Comparison of ENCODE assay signal across 9 cellular contexts in the genomic region with DNA sequence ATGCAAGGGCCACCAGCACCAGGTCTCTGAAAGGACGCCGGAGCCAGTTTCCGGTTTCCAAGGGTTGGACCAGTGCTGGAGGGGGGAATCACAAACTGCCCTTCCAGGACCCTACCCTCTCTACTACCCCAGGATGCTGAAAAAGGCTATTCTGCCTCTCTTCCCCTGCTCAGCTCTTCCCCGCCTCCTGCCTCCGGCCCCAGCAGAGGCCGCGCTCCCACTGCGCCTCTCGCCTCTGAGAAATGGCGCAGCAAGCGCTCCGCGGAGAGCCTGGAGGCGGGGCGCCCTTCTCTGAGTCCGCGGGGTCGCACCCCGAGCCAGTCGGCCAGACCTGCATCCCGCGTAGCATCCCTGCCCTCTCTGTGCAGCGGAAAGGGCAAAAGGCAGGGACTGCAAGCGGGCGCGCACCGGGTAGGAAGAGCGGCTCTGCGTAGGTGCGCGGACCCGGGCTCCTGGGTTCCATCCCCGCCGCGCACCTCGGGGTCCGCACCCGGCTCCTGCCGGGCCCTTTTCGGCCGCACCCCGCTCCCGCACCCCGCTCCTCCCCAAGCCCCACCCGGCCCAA. TPM values are rescaled to one million over a fixed set of nuclear protein-coding genes. Genes with fewer than 3 reads are reported as not detected.
DNase-seq lines count a peak whose midpoint lies in the region; ATAC-seq, FAIRE-seq and TF ChIP-seq lines count a peak whose summit lies in the region.
"Had no signal": no experiment of that assay in that cellular context is flagged by ENCODE, and none has a peak within 500 bp of the region (broad histone marks: within the 10 kb centered on the region; RNA-seq: fewer than 3 reads in every experiment).

No MANE protein-coding gene starts in this region.

- H3K4ac ChIP-seq in mesenchymal stem cell (ENCODE audit: low read depth in 1 of 2, low read length in 2 of 2): no peak overlapping the region

- H3K9ac ChIP-seq in liver (ENCODE audit: low read depth in 1 of 2, low read length in 2 of 2) (no peak overlapping the region), HepG2 (ENCODE audit: insufficient read depth, low read depth, low read length) (no peak overlapping the region), mammary epithelial cell (ENCODE audit: insufficient read depth, low read length) (no peak overlapping the region), mesenchymal stem cell (ENCODE audit: low read length) (no peak overlapping the region)

- intact Hi-C loops in HepG2 (cut with micrococcal nuclease; ENCODE audit: unreplicated experiment) (loop anchor here (2.0 kb wide), 1 partner anchor 22 kb away; no protein-coding TSS in a partner anchor), mammary epithelial cell (cut with micrococcal nuclease) (loop anchor here (10.0 kb wide), 1 partner anchor 112 kb away; no protein-coding TSS in a partner anchor), uterus (cut with DNase I; ENCODE audit: low total_unique reads) (no loop called here)

- H3K27me3 ChIP-seq in liver (ENCODE audit: control insufficient read depth in 4 of 4, insufficient read depth in 4 of 4, low read length in 3 of 4) (peaks cover 0 to 3% (median 0%) of the 10 kb centered on the region in 4 donors), HepG2 (ENCODE audit: control insufficient read depth in 1 of 2, insufficient read depth in 2 of 2, low read length in 2 of 2) (peaks cover 9 to 50% of the 10 kb centered on the region in 2 experiments; a peak in 4 of 5 replicates), mammary epithelial cell (ENCODE audit: insufficient read depth, low read length) (peaks cover 8% of the 10 kb centered on the region), mesenchymal stem cell (ENCODE audit: control insufficient read depth in 1 of 2, insufficient read depth in 1 of 2, low read length in 2 of 2) (peaks cover 67 to 83% of the 10 kb centered on the region in 2 experiments), uterus (no peaks in the 10 kb centered on the region)

- BruUV-seq in HepG2 (replicated peaks; lab: Mats Ljungman, UMichigan) (no TSS peak), mammary epithelial cell (replicated peaks; lab: Mats Ljungman, UMichigan) (no TSS peak)

- no peak for TF ChIP-seq POLR2A in HepG2 (IDR thresholded peaks at IDR 0.05; ENCODE audit: insufficient read depth in 1 of 2, low read depth in 2 of 2, low read length in 2 of 2)
- no peak for TF ChIP-seq POLR2A in uterus (IDR thresholded peaks at IDR 0.05)

- H2AK5ac ChIP-seq in mesenchymal stem cell (ENCODE audit: low read length, severe bottlenecking): no peak overlapping the region

- H2AFZ ChIP-seq in HepG2 (ENCODE audit: low read length) (no peak overlapping the region), mammary epithelial cell (ENCODE audit: low read depth, low read length) (peak overlapping the region; percentile 62), mesenchymal stem cell (ENCODE audit: low read depth, low read length) (no peak overlapping the region)

- H3K14ac ChIP-seq in mesenchymal stem cell (ENCODE audit: low read length in 2 of 2): no peak overlapping the region

- TF ChIP-seq RAD21 in liver (IDR thresholded peaks at IDR 0.05): no peak
- no peak for TF ChIP-seq RAD21 in HepG2 (CRISPR knock-in tag; IDR thresholded peaks at IDR 0.05)

- H4K20me1 ChIP-seq in HepG2 (ENCODE audit: insufficient read depth, low read length): no peaks in the 10 kb centered on the region
- H4K20me1 ChIP-seq in mammary epithelial cell (ENCODE audit: insufficient read depth, low read length): no peaks in the 10 kb centered on the region

- H3K9me3 ChIP-seq in liver (ENCODE audit: control insufficient read depth in 4 of 4, low read length in 3 of 4) (no peaks in the 10 kb centered on the region), HepG2 (ENCODE audit: low read length) (no peaks in the 10 kb centered on the region), mammary epithelial cell (replicated peaks; ENCODE audit: insufficient read depth, low read length) (no peaks in the 10 kb centered on the region), mesenchymal stem cell (ENCODE audit: control insufficient read depth, low read length) (no peaks in the 10 kb centered on the region), uterus (no peaks in the 10 kb centered on the region)

- H2BK12ac ChIP-seq in mesenchymal stem cell (ENCODE audit: low read length in 2 of 2): no peak overlapping the region

- H3K79me2 ChIP-seq in HepG2 (ENCODE audit: insufficient read depth, low read length) (no peaks in the 10 kb centered on the region), mammary epithelial cell (ENCODE audit: insufficient read depth, low read length) (no peaks in the 10 kb centered on the region)

- no peak overlapping the region for H2BK120ac ChIP-seq in mesenchymal stem cell (ENCODE audit: low read depth, low read length)

- peaks cover 0 to 26% (median 12%) of the 10 kb centered on the region in 4 donors for H3K4me1 ChIP-seq in liver (ENCODE audit: control insufficient read depth in 4 of 4, insufficient read depth in 4 of 4, low read length in 3 of 4)
- no peaks in the 10 kb centered on the region for H3K4me1 ChIP-seq in HepG2 (ENCODE audit: insufficient read depth, low read length)
- peaks cover 4% of the 10 kb centered on the region for H3K4me1 ChIP-seq in mammary epithelial cell (ENCODE audit: insufficient read depth, low read length)
- H3K4me1 ChIP-seq in mesenchymal stem cell (ENCODE audit: control insufficient read depth, insufficient read depth, low read depth, low read length): peaks cover 17% of the 10 kb centered on the region
- peaks cover 0 to 10% of the 10 kb centered on the region in 2 donors for H3K4me1 ChIP-seq in uterus

- DNase-seq in HepG2 (ENCODE audit: low spot score) (no peak), mammary epithelial cell (peak; percentile 30), mesenchymal stem cell (peak; percentile 6), uterus (no peak), foreskin melanocyte (no peak), NCI-H187 (lab: John Stamatoyannopoulos, UW) (no peak)

- CTCF ChIA-PET in HepG2 (lab: Yijun Ruan, JAX; ENCODE audit: low intra/inter-chr PET ratio, low total read pairs): no interaction called here
- CTCF ChIA-PET in mammary epithelial cell (lab: Charles Lee; ENCODE audit: low non-redundant PET): no interaction called here

- POLR2A ChIA-PET in HepG2 (lab: Yijun Ruan, JAX): no interaction called here

- 4% methylated on average over 45 of the region's 45 CpGs for WGBS in liver
- WGBS in HepG2 (ENCODE audit: low lambda C conversion rate): 65% methylated on average over 17 of the region's 45 CpGs
- 27% methylated on average over 16 of the region's 45 CpGs for WGBS in mammary epithelial cell (ENCODE audit: low coverage, missing lambda C conversion rate)
- WGBS in mesenchymal stem cell: 8% methylated on average over 28 of the region's 45 CpGs

- H2BK15ac ChIP-seq in mesenchymal stem cell (ENCODE audit: low read depth, poor library complexity, severe bottlenecking): no peak overlapping the region

- H3K79me1 ChIP-seq in mesenchymal stem cell (replicated peaks; ENCODE audit: low read length, poor library complexity, severe bottlenecking): no peaks in the 10 kb centered on the region

- H3K18ac ChIP-seq in mesenchymal stem cell (ENCODE audit: low read depth in 1 of 2, low read length in 2 of 2): no peak overlapping the region

- H3K36me3 ChIP-seq in liver (ENCODE audit: control insufficient read depth in 4 of 4, insufficient read depth in 3 of 4, low read depth in 1 of 4, low read length in 3 of 4) (no peaks in the 10 kb centered on the region), HepG2 (replicated peaks in 1 of 2; ENCODE audit: control insufficient read depth in 1 of 2, insufficient read depth in 2 of 2, low read length in 2 of 2) (no peaks in the 10 kb centered on the region), mammary epithelial cell (ENCODE audit: insufficient read depth, low read length) (no peaks in the 10 kb centered on the region), mesenchymal stem cell (ENCODE audit: control insufficient read depth in 1 of 2, insufficient read depth in 2 of 2, low read depth in 1 of 2, low read length in 2 of 2) (no peaks in the 10 kb centered on the region), uterus (no peaks in the 10 kb centered on the region)

- dilution Hi-C loops in mammary epithelial cell (cut with HindIII; ENCODE audit: low sequenced_read_pairs): no loop called here

- no peak for TF ChIP-seq CTCF in liver (IDR thresholded peaks at IDR 0.05; ENCODE audit: low read depth, low read length, missing input control)
- TF ChIP-seq CTCF in HepG2 (CRISPR knock-in tag; IDR thresholded peaks at IDR 0.05): no peak
- no peak for TF ChIP-seq CTCF in mammary epithelial cell (conservative IDR thresholded peaks at IDR 0.05 in 1 of 2, IDR thresholded peaks at IDR 0.05 in 1 of 2; ENCODE audit: extremely low read depth in 1 of 2, insufficient read depth in 1 of 2, low read depth in 1 of 2, low read length in 2 of 2)
- TF ChIP-seq CTCF in uterus (IDR thresholded peaks at IDR 0.05): no peak

- ATAC-seq in HepG2 (no peak), HG02763 (IDR thresholded peaks at IDR 0.05; ENCODE audit: unreplicated experiment) (no peak)

- H4K8ac ChIP-seq in mesenchymal stem cell (ENCODE audit: low read length): no peak overlapping the region

- H4K91ac ChIP-seq in mesenchymal stem cell (ENCODE audit: low read length): no peak overlapping the region

- H3K4me3 ChIP-seq in liver (ENCODE audit: low read depth in 1 of 3, low read length in 3 of 3) (peak overlapping the region in 2 of 3 donors; percentile 43 to 54), HepG2 (replicated peaks in 1 of 3; ENCODE audit: insufficient read depth in 1 of 3, low read depth in 2 of 3, low read length in 3 of 3) (no peak overlapping the region), mammary epithelial cell (replicated peaks in 1 of 3; ENCODE audit: insufficient read depth in 1 of 3, low read depth in 2 of 3, low read length in 3 of 3) (peak overlapping the region in 2 of 3 experiments; percentile 25 to 41), mesenchymal stem cell (ENCODE audit: insufficient read depth in 1 of 2, low read depth in 1 of 2, low read length in 2 of 2) (no peak overlapping the region), uterus (peak overlapping the region; percentile 25 to 36)

- no peak for TF ChIP-seq EP300 in HepG2 (IDR thresholded peaks at IDR 0.05; ENCODE audit: low read depth in 2 of 2, low read length in 2 of 2)
- no peak for TF ChIP-seq EP300 in HepG2 (CRISPR knock-in tag; IDR thresholded peaks at IDR 0.05; ENCODE audit: borderline replicate concordance)

- no peak overlapping the region for H2BK5ac ChIP-seq in mesenchymal stem cell (ENCODE audit: low read depth, low read length, poor library complexity, severe bottlenecking)

- no peak for FAIRE-seq in HepG2 (lab: Jason Lieb, UNC)
- FAIRE-seq: TTC549 had no signal

- H3K4me2 ChIP-seq in HepG2 (ENCODE audit: low read depth, low read length) (no peak overlapping the region), mammary epithelial cell (ENCODE audit: insufficient read depth, low read depth, low read length) (peak overlapping the region; percentile 92), mesenchymal stem cell (ENCODE audit: low read length, poor library complexity, severe bottlenecking) (peak overlapping the region; percentile 20)

- H3K27ac ChIP-seq in liver (ENCODE audit: low read depth in 1 of 2, low read length in 2 of 2): no peak overlapping the region
- no peak overlapping the region for H3K27ac ChIP-seq in HepG2 (ENCODE audit: extremely low read length, insufficient read depth, low read length)
- H3K27ac ChIP-seq in mammary epithelial cell (ENCODE audit: insufficient read depth, low read depth, low read length): no peak overlapping the region
- no peak overlapping the region for H3K27ac ChIP-seq in mesenchymal stem cell (ENCODE audit: low read length, poor library complexity, severe bottlenecking)
- no peak overlapping the region for H3K27ac ChIP-seq in uterus

- no peak overlapping the region for H3K23ac ChIP-seq in mesenchymal stem cell (ENCODE audit: low read length in 2 of 2)

- in situ Hi-C loops in HepG2 (cut with HindIII; ENCODE audit: extremely low pct_ligation_motif_present, low pct_unique_long_range_greater_than_20kb) (no loop called here), mammary epithelial cell (cut with MboI; ENCODE audit: low sequenced_read_pairs in 2 of 2) (no loop called here)

RNA-seq across cellular contexts. Expression of a gene that starts 0.5 kb away (rescaled TPM):
- total RNA-seq in liver: under 1 TPM; 0.09 to 0.33 TPM
- 1 to 10 TPM in 1 of 2 donors, not detected in 1; 2.5 TPM for polyA plus RNA-seq in liver
- 0.02 TPM in 1 of 2 replicates, not detected in the other for total RNA-seq in HepG2 (2016; rRNA removed; fragmentation: Illumina TruSeq; extraction: Trizol)
- not detected in 2 replicates for total RNA-seq in HepG2 (2016; cell fraction: cytosol; rRNA removed; fragmentation: Illumina TruSeq; extraction: Trizol; ENCODE audit: low read depth)
- total RNA-seq in HepG2 (2016; cell fraction: insoluble cytoplasmic fraction; rRNA removed; fragmentation: Illumina TruSeq; extraction: Trizol): not detected in 2 replicates
- total RNA-seq in HepG2 (2016; cell fraction: membrane; rRNA removed; fragmentation: Illumina TruSeq; extraction: Trizol): not detected in 2 replicates
- not detected in 2 replicates for total RNA-seq in HepG2 (2016; cell fraction: nucleus; rRNA removed; fragmentation: Illumina TruSeq; extraction: Trizol)
- polyA plus RNA-seq in HepG2 (2011; rRNA removed): not detected in 2 replicates
- polyA plus RNA-seq in HepG2 (2011; cell fraction: cytosol; rRNA removed): not detected in 2 replicates
- polyA plus RNA-seq in HepG2 (2011; cell fraction: nucleus; rRNA removed): not detected in 2 replicates
- 0.03 TPM in 1 of 2 replicates, not detected in the other for polyA plus RNA-seq in HepG2 (2012)
- polyA plus RNA-seq in HepG2 (2016; cell fraction: cytosol; fragmentation: Illumina TruSeq; extraction: Trizol; ENCODE audit: low read depth): not detected in 2 replicates
- not detected in 2 replicates for polyA plus RNA-seq in HepG2 (2016; cell fraction: insoluble cytoplasmic fraction; fragmentation: Illumina TruSeq; extraction: Trizol; ENCODE audit: low read depth)
- not detected in 2 replicates for polyA plus RNA-seq in HepG2 (2016; cell fraction: membrane; fragmentation: Illumina TruSeq; extraction: Trizol; ENCODE audit: low read depth)
- not detected in 2 replicates for polyA plus RNA-seq in HepG2 (2016; cell fraction: nucleus; fragmentation: Illumina TruSeq; extraction: Trizol; ENCODE audit: insufficient read depth, low read depth)
- polyA minus RNA-seq in HepG2 (2011; rRNA and poly(A)+ RNA removed; ENCODE audit: low replicate concordance): 0.04 TPM in 1 of 2 replicates, not detected in the other
- not detected in 2 replicates for polyA minus RNA-seq in HepG2 (2011; cell fraction: cytosol; rRNA and poly(A)+ RNA removed)
- not detected in 2 replicates for polyA minus RNA-seq in HepG2 (2011; cell fraction: nucleus; rRNA and poly(A)+ RNA removed)
- 1 to 10 TPM in 1 of 2 donors, under 1 TPM in 1; 0.17 to 1.5 TPM for total RNA-seq in mammary epithelial cell
- 0.80 TPM for polyA plus RNA-seq in mammary epithelial cell
- polyA minus RNA-seq in mammary epithelial cell: 0.21 TPM
- polyA plus RNA-seq in mesenchymal stem cell (2013, experiment 1 of 2): 0.29 TPM
- 0.42 TPM for polyA plus RNA-seq in mesenchymal stem cell (2013, experiment 2 of 2)
- 1 to 10 TPM in 2 of 4 donors, under 1 TPM in 2; under 0.01 to 6.3 (median 1.0) TPM for total RNA-seq in uterus

Comparison
In these comparisons a context has a peak if more than half of its experiments do, and no peak if none do; other contexts are left out.
1. H3K4me3 ChIP-seq: peak in liver (2 of 3), mammary epithelial cell (2 of 3) and uterus (2 of 2); none in HepG2 (0 of 3) and mesenchymal stem cell (0 of 2).
2. DNase-seq: peak in mammary epithelial cell (single experiment) and mesenchymal stem cell (single experiment); none in HepG2 (single experiment), uterus (0 of 2), foreskin melanocyte (single experiment) and NCI-H187 (0 of 2).